In genomic region chr6:83613378-83613777, GRCh38 we compare ENCODE assay signal across 18 cellular contexts.
A peak's percentile ranks its signal among the peaks of the same experiment; 100 is the strongest.
DNase-seq lines count a peak whose midpoint lies in the region; ATAC-seq and TF ChIP-seq lines count a peak whose summit lies in the region.
"Had no signal": no experiment of that assay in that cellular context is flagged by ENCODE, and none has a peak within 500 bp of the region (broad histone marks: within the 10 kb centered on the region; RNA-seq: fewer than 3 reads in every experiment).

No MANE protein-coding gene starts in this region.

- H3K4me3 ChIP-seq in BE2C (ENCODE audit: low read depth, low read length) (no peak overlapping the region), fibroblast of pulmonary artery (replicated peaks; ENCODE audit: low read depth, low read length) (no peak overlapping the region), osteoblast (ENCODE audit: insufficient read depth, low read length) (no peak overlapping the region)
- H3K4me3 ChIP-seq: BLaER1 treated with 17β-estradiol and CSF1 and Interleukin-3, amounts not matched to agents 10 nM and 100 nM; GM23248; HAP-1 had no signal

- no peaks in the 10 kb centered on the region for H4K20me1 ChIP-seq in osteoblast (ENCODE audit: insufficient read depth, low read length)
- H4K20me1 ChIP-seq: BLaER1 treated with 17β-estradiol and CSF1 and Interleukin-3, amounts not matched to agents 10 nM and 100 nM had no signal

- H3K4me2 ChIP-seq in osteoblast (ENCODE audit: insufficient read depth, low read length), result no peak overlapping the region
- H3K4me2 ChIP-seq: BLaER1 treated with 17β-estradiol and CSF1 and Interleukin-3, amounts not matched to agents 10 nM and 100 nM had no signal

- DNase-seq in BE2C (peak; percentile 51), SK-N-DZ (ENCODE audit: low spot score) (peak; percentile 71), fibroblast of pulmonary artery (ENCODE audit: low read depth) (peak; percentile 13), renal cortical epithelial cell (ENCODE audit: low read depth) (peak; percentile 2), osteoblast (ENCODE audit: insufficient read length, low spot score, missing footprints) (no peak), MV-4-11 (lab: John Stamatoyannopoulos, UW) (no peak)
- DNase-seq: 8988T; CD4-positive, CD25-positive, alpha-beta regulatory T cell; CD8-positive, alpha-beta memory T cell; COR-L47; DMS 273 treated with DMSO at 0.1 percent for 48 hours; DMS53; DND-41; GM23248; IMR-90 had no signal

- no peak for ATAC-seq in HG02571 (IDR thresholded peaks at IDR 0.05; ENCODE audit: unreplicated experiment)

- no peak for TF ChIP-seq CTCF in BE2C (IDR thresholded peaks at IDR 0.05; ENCODE audit: low read depth, low read length)
- no peak for TF ChIP-seq CTCF in fibroblast of pulmonary artery (IDR thresholded peaks at IDR 0.05; ENCODE audit: low read length, missing control alignments)
- TF ChIP-seq CTCF in osteoblast (IDR thresholded peaks at IDR 0.05; ENCODE audit: extremely low read depth, low read depth, low read length), result no peak

- H3K79me2 ChIP-seq in osteoblast (ENCODE audit: insufficient read depth, low read length), result no peaks in the 10 kb centered on the region

- no peak overlapping the region for H2AFZ ChIP-seq in osteoblast (ENCODE audit: low read length)
- H2AFZ ChIP-seq: GM23248 had no signal

- H3K4me1 ChIP-seq in BE2C (peaks cover 38% of the 10 kb centered on the region), osteoblast (ENCODE audit: insufficient read depth, low read length) (no peaks in the 10 kb centered on the region)
- H3K4me1 ChIP-seq: HAP-1 had no signal

- H3K27me3 ChIP-seq in BE2C, result no peaks in the 10 kb centered on the region
- no peaks in the 10 kb centered on the region for H3K27me3 ChIP-seq in osteoblast (ENCODE audit: insufficient read depth, low read length)
- H3K27me3 ChIP-seq: BLaER1 treated with 17β-estradiol and CSF1 and Interleukin-3, amounts not matched to agents 10 nM and 100 nM had no signal

- H3K36me3 ChIP-seq in BE2C (no peaks in the 10 kb centered on the region), osteoblast (ENCODE audit: insufficient read depth, low read length) (no peaks in the 10 kb centered on the region)
- H3K36me3 ChIP-seq: BLaER1 treated with 17β-estradiol and CSF1 and Interleukin-3, amounts not matched to agents 10 nM and 100 nM; HAP-1 had no signal

- H3K27ac ChIP-seq in osteoblast (ENCODE audit: low read depth, low read length), result no peak overlapping the region
- H3K27ac ChIP-seq: BLaER1 treated with 17β-estradiol and CSF1 and Interleukin-3, amounts not matched to agents 10 nM and 100 nM; GM23248 had no signal

- no peaks in the 10 kb centered on the region for H3K9me3 ChIP-seq in BE2C
- H3K9me3 ChIP-seq in osteoblast (ENCODE audit: low read depth, low read length), result no peaks in the 10 kb centered on the region
- H3K9me3 ChIP-seq: BLaER1 treated with 17β-estradiol and CSF1 and Interleukin-3, amounts not matched to agents 10 nM and 100 nM; HAP-1 had no signal

Comparison
In these comparisons a context has a peak if more than half of its experiments do, and no peak if none do; other contexts are left out.
1. DNase-seq: peak in BE2C (single experiment), SK-N-DZ (single experiment), fibroblast of pulmonary artery (single experiment) and renal cortical epithelial cell (single experiment); none in osteoblast (single experiment) and MV-4-11 (single experiment).